ENCODE assay signal across 8 cellular contexts in genomic region chr2:203718087-203718486, GRCh38. TPM values are rescaled to one million over a fixed set of nuclear protein-coding genes. Genes with fewer than 3 reads are reported as not detected.
A peak's percentile ranks its signal among the peaks of the same experiment; 100 is the strongest.
DNase-seq lines count a peak whose midpoint lies in the region; ATAC-seq and TF ChIP-seq lines count a peak whose summit lies in the region.

No MANE protein-coding gene starts in this region.

- no peak overlapping the region for H3K4me3 ChIP-seq in GM23248
- H3K4me3 ChIP-seq in NB4 (ENCODE audit: low read depth, low read length), result no peak overlapping the region
- H3K4me3 ChIP-seq in astrocyte of the spinal cord (ENCODE audit: low read depth, low read length), result no peak overlapping the region
- H3K4me3 ChIP-seq in BE2C (ENCODE audit: low read depth, low read length), result no peak overlapping the region

- no peak overlapping the region for H3K9ac ChIP-seq in GM23248

- H2AFZ ChIP-seq in GM23248, result peak overlapping the region; percentile 20

- no peak overlapping the region for H3K27ac ChIP-seq in GM23248

- WGBS in GM23248 (ENCODE audit: low coverage in 1 of 2, low lambda C conversion rate in 2 of 2, missing lambda C conversion rate in 2 of 2), 2 experiments, result 63 to 77% methylated on average over 3 of the region's 3 CpGs

- peaks cover 6 to 9% of the 10 kb centered on the region in 2 donors for H3K9me3 Mint-ChIP-seq in stimulated activated naive CD8-positive, alpha-beta T cell treated with anti-CD3 and anti-CD28 coated beads, Interleukin-15, amount 100 ng/mL, for 72 hours
- no peaks in the 10 kb centered on the region for H3K9me3 Mint-ChIP-seq in endothelial cell (ENCODE audit: unreplicated experiment)

- no peaks in the 10 kb centered on the region for H3F3A ChIP-seq in GM23248 (ENCODE audit: insufficient read depth)

- TF ChIP-seq CTCF in NB4 (IDR thresholded peaks at IDR 0.05; ENCODE audit: low read depth, low read length) (no peak), astrocyte of the spinal cord (IDR thresholded peaks at IDR 0.05; ENCODE audit: low read depth, low read length) (no peak), BE2C (IDR thresholded peaks at IDR 0.05; ENCODE audit: low read depth, low read length) (no peak), endothelial cell (IDR thresholded peaks at IDR 0.05; ENCODE audit: unreplicated experiment) (no peak)

- H3K9me3 ChIP-seq in GM23248 (ENCODE audit: low read depth), result no peaks in the 10 kb centered on the region
- H3K9me3 ChIP-seq in BE2C, result no peaks in the 10 kb centered on the region

- H3K36me3 ChIP-seq in GM23248 (ENCODE audit: low read depth) (no peaks in the 10 kb centered on the region), BE2C (no peaks in the 10 kb centered on the region)

- peaks cover 98% of the 10 kb centered on the region for H3K4me1 Mint-ChIP-seq in stimulated activated naive CD8-positive, alpha-beta T cell treated with anti-CD3 and anti-CD28 coated beads, Interleukin-15, amount 100 ng/mL, for 72 hours
- peaks cover 13% of the 10 kb centered on the region for H3K4me1 Mint-ChIP-seq in endothelial cell (ENCODE audit: unreplicated experiment)

- peak overlapping the region; percentile 84 to 95 for H3K27ac Mint-ChIP-seq in stimulated activated naive CD8-positive, alpha-beta T cell treated with anti-CD3 and anti-CD28 coated beads, Interleukin-15, amount 100 ng/mL, for 72 hours
- no peak overlapping the region for H3K27ac Mint-ChIP-seq in endothelial cell (ENCODE audit: unreplicated experiment)

- no peaks in the 10 kb centered on the region for H3K79me2 ChIP-seq in GM23248 (ENCODE audit: insufficient read depth)

- no peaks in the 10 kb centered on the region; the same call in 1 of the 2 replicates for H3K9me2 ChIP-seq in GM23248 (ENCODE audit: insufficient read depth)

- no peak overlapping the region for H3K4me2 ChIP-seq in GM23248 (ENCODE audit: unreplicated experiment)

- peak; percentile 86 for ATAC-seq in GM18502 (IDR thresholded peaks at IDR 0.05; ENCODE audit: poor library complexity, unreplicated experiment)
- ATAC-seq in stimulated activated naive CD8-positive, alpha-beta T cell treated with anti-CD3 and anti-CD28 coated beads, Interleukin-15, amount 100 ng/mL, for 72 hours, result peak; percentile 88

- no peak for TF ChIP-seq POLR2A in NB4 (IDR thresholded peaks at IDR 0.05; ENCODE audit: extremely low read depth, insufficient read length)

- H4K20me1 ChIP-seq in GM23248 (ENCODE audit: insufficient read depth), result no peaks in the 10 kb centered on the region

- H3K4me1 ChIP-seq in GM23248 (ENCODE audit: insufficient read depth), result no peaks in the 10 kb centered on the region
- H3K4me1 ChIP-seq in BE2C, result no peaks in the 10 kb centered on the region; the same call in 1 of the 2 replicates

- H3K4me3 Mint-ChIP-seq in stimulated activated naive CD8-positive, alpha-beta T cell treated with anti-CD3 and anti-CD28 coated beads, Interleukin-15, amount 100 ng/mL, for 72 hours, result peak overlapping the region; percentile 77 to 82
- H3K4me3 Mint-ChIP-seq in endothelial cell (ENCODE audit: unreplicated experiment), result no peak overlapping the region

- peak; percentile 21 for DNase-seq in GM23248
- DNase-seq in NB4 (ENCODE audit: low read depth), result peak; percentile 52
- peak; percentile 35 for DNase-seq in astrocyte of the spinal cord (ENCODE audit: low read depth, low spot score)
- DNase-seq in stimulated activated naive CD8-positive, alpha-beta T cell treated with anti-CD3 and anti-CD28 coated beads, Interleukin-15, amount 100 ng/mL, for 72 hours, result peak; percentile 58 to 84
- no peak for DNase-seq in BE2C
- DNase-seq in endothelial cell (ENCODE audit: low spot score), result no peak
- no peak for DNase-seq in NCI-H748 (lab: John Stamatoyannopoulos, UW; ENCODE audit: unreplicated experiment)

- H3K27me3 ChIP-seq in GM23248 (replicated peaks; ENCODE audit: insufficient read depth), result no peaks in the 10 kb centered on the region
- peaks cover 8% of the 10 kb centered on the region; the same call in 1 of the 2 replicates for H3K27me3 ChIP-seq in BE2C

- in situ Hi-C loops in GM23248 (cut with MboI) (no loop called here), astrocyte of the spinal cord (cut with HindIII; ENCODE audit: low sequenced_read_pairs) (no loop called here)

- no peaks in the 10 kb centered on the region for H3K27me3 Mint-ChIP-seq in stimulated activated naive CD8-positive, alpha-beta T cell treated with anti-CD3 and anti-CD28 coated beads, Interleukin-15, amount 100 ng/mL, for 72 hours
- peaks cover 2% of the 10 kb centered on the region for H3K27me3 Mint-ChIP-seq in endothelial cell (ENCODE audit: unreplicated experiment)

- H3K36me3 Mint-ChIP-seq in endothelial cell (ENCODE audit: low read depth, unreplicated experiment), result no peaks in the 10 kb centered on the region

RNA-seq across cellular contexts. Expression of gene CD28, which starts 11.6 kb away (rescaled TPM):
- total RNA-seq in GM23248 (2014; rRNA removed; shearing (Covaris generic)), result 0.11 TPM in 1 of 2 replicates, not detected in the other
- polyA plus RNA-seq in GM23248 (2016; fragmentation: Nextera tagmentation; extraction: Ambion mirVana), result 0.10 and 0.11 TPM in 2 replicates
- polyA plus RNA-seq in BE2C (2012; ENCODE audit: insufficient read depth, insufficient read length, low read depth), result not detected
- total RNA-seq in endothelial cell (ENCODE audit: unreplicated experiment), result not detected

Comparison
In these comparisons a context has a peak if more than half of its experiments do, and no peak if none do; other contexts are left out.
1. DNase-seq: peak in GM23248 (single experiment), NB4 (single experiment), astrocyte of the spinal cord (single experiment) and stimulated activated naive CD8-positive, alpha-beta T cell treated with anti-CD3 and anti-CD28 coated beads, Interleukin-15, amount 100 ng/mL, for 72 hours (2 of 2); none in BE2C (single experiment), endothelial cell (single experiment) and NCI-H748 (single experiment).